In the genomic region with DNA sequence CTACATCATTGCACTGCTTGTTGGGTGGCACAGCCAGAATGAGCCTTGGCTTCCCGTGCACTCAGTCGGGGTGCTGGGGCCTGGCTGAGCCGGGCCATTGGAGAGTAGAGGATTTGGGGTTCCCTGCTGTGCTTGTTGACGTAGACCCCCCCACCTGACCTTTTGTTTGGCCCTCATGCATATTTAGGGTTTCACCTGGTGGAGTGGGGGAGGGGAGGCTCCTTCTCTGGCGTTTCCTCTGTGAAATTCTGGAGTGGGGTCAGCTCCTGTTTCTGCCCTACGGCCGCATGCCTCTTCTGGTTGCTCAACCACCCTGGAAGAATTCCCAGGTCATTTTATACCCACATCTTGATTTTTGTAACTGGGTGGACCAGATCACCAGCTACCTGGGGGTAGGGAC, we compare ENCODE assay signal across 1 cellular context.
TF ChIP-seq lines count a peak whose summit lies in the region.

No MANE protein-coding gene starts in this region.

TF ChIP-seq in IMR-90, 13 proteins besides CTCF, POLR2A, EP300 and RAD21:
- TF ChIP-seq MXI1 (IDR thresholded peaks at IDR 0.05; ENCODE audit: borderline replicate concordance, low read depth, low read length) = no peak
- TF ChIP-seq, protein P1, sequence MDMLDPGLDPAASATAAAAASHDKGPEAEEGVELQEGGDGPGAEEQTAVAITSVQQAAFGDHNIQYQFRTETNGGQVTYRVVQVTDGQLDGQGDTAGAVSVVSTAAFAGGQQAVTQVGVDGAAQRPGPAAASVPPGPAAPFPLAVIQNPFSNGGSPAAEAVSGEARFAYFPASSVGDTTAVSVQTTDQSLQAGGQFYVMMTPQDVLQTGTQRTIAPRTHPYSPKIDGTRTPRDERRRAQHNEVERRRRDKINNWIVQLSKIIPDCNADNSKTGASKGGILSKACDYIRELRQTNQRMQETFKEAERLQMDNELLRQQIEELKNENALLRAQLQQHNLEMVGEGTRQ (IDR thresholded peaks at IDR 0.05; ENCODE audit: low read depth, low read length) = no peak
- TF ChIP-seq BHLHE40 (IDR thresholded peaks at IDR 0.05; ENCODE audit: low read depth, low read length) = no peak
